In the genomic region with DNA sequence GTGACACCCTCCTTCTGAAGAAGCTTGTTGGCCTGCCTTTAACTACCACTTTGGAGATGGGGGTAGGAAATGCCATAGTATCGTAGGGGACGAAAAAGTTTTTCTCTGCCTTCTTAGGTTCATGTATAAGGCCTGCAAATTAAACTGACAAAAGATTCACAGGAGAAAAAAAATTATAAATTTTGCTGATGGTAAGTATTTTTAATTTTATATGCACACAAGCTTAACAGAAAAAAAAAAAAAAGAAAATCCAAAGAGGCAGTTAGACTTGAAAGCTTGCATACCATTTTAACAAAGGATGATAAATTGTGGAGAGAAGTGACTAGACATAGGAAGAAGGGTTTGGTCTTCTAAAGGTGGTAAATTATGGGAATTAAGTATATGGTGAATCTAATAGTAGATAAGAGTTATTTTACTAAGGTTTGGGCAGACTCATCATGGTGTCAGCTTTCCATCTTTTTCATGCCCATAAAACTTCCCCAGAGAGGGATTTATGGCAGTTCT, we compare ENCODE assay signal across 31 cellular contexts.
"Had no signal": no experiment of that assay in that cellular context is flagged by ENCODE, and none has a peak within 500 bp of the region (broad histone marks: within the 10 kb centered on the region; RNA-seq: fewer than 3 reads in every experiment).

No MANE protein-coding gene starts in this region.

- H3K27me3 Mint-ChIP-seq: activated CD4-positive, alpha-beta T cell treated with anti-CD3 and anti-CD28 coated beads for 36 hours; activated CD4-positive, alpha-beta T cell treated with anti-CD3 and anti-CD28 coated beads, Interleukin-2, amount 10 ng/mL, durations not matched to agents 7 days and 5 days; activated naive CD8-positive, alpha-beta T cell treated with anti-CD3 and anti-CD28 coated beads for 36 hours; activated T-cell treated with anti-CD3 and anti-CD28 coated beads, Interleukin-2, amount 50 U/mL, for 24 hours had no signal

- DNase-seq: activated CD4-positive, alpha-beta T cell treated with anti-CD3 and anti-CD28 coated beads for 36 hours; activated CD4-positive, alpha-beta T cell treated with anti-CD3 and anti-CD28 coated beads, Interleukin-2, amount 10 ng/mL, durations not matched to agents 7 days and 5 days; activated CD4-positive, alpha-beta T cell treated with anti-CD3 and anti-CD28 coated beads, Interleukin-2, amount 50 U/mL, for 48 hours; activated CD8-positive, alpha-beta T cell treated with anti-CD3 and anti-CD28 coated beads, Interleukin-2, amount 10 ng/mL, durations not matched to agents 7 days and 5 days; activated gamma-delta T cell treated with Interleukin-2 at 50 U/mL for 16 hours; activated naive CD4-positive, alpha-beta T cell treated with anti-CD3 and anti-CD28 coated beads, Interleukin-2, amount 50 U/mL, for 16 hours; activated naive CD8-positive, alpha-beta T cell treated with anti-CD3 and anti-CD28 coated beads for 36 hours; activated T-cell treated with anti-CD3 and anti-CD28 coated beads, Interleukin-2, amount 50 U/mL, for 24 hours; amniotic stem cell; aorta; brain microvascular endothelial cell; central memory CD4-positive, alpha-beta T cell; Kasumi-1; MG63; NCI-H1048; NCI-H1105 treated with DMSO at 0.1 percent for 48 hours; NCI-H1436; NCI-H1694; NCI-H1930; NCI-H345; NCI-H524 treated with DMSO at 0.1 percent for 48 hours; PC-3; Peyer's patch; RPMI8226; SHP77 treated with DMSO at 0.1 percent for 48 hours; SK-N-SH had no signal

- H3K27ac ChIP-seq: brain microvascular endothelial cell, Peyer's patch, SJSA1 had no signal

- H3K9me3 ChIP-seq: MG63, Peyer's patch, SJSA1, SK-N-SH had no signal

- H3K4me1 Mint-ChIP-seq: activated CD4-positive, alpha-beta T cell treated with anti-CD3 and anti-CD28 coated beads for 36 hours had no signal

- ATAC-seq: activated CD4-positive, alpha-beta T cell treated with anti-CD3 and anti-CD28 coated beads for 36 hours; activated CD4-positive, CD25-positive, alpha-beta regulatory T cell treated with anti-CD3 and anti-CD28 coated beads, Interleukin-2, amount 50 U/mL, for 24 hours; activated CD8-positive, alpha-beta T cell treated with anti-CD3 and anti-CD28 coated beads, Interleukin-2, amount 10 ng/mL, durations not matched to agents 7 days and 5 days; PC-3; WTC11 had no signal

- H3K27ac Mint-ChIP-seq: activated CD4-positive, alpha-beta T cell treated with anti-CD3 and anti-CD28 coated beads for 36 hours; activated CD4-positive, alpha-beta T cell treated with anti-CD3 and anti-CD28 coated beads, Interleukin-2, amount 10 ng/mL, durations not matched to agents 7 days and 5 days; activated CD8-positive, alpha-beta T cell treated with anti-CD3 and anti-CD28 coated beads, Interleukin-2, amount 10 ng/mL, durations not matched to agents 7 days and 5 days; activated naive CD8-positive, alpha-beta T cell treated with anti-CD3 and anti-CD28 coated beads for 36 hours; activated T-cell treated with anti-CD3 and anti-CD28 coated beads, Interleukin-2, amount 50 U/mL, for 24 hours; T-helper 1 cell treated with Interleukin-12 subunit alpha and Interleukin-12 subunit beta and Interleukin-4 antibody, amounts not matched to agents 30 μg/mL and 1 μg/mL, for 36 hours; T-helper 2 cell treated with Interferon-gamma antibody and Interleukin-4, amounts not matched to agents 5 μg/mL and 100 μg/mL, for 36 hours; WTC11 had no signal

- H3K4me2 ChIP-seq: SK-N-SH had no signal

- H3K4me3 ChIP-seq: MG63, Peyer's patch, SJSA1 had no signal

- H3K36me3 ChIP-seq: brain microvascular endothelial cell, MG63, SJSA1 had no signal

- H3K9me3 Mint-ChIP-seq: activated CD4-positive, alpha-beta T cell treated with anti-CD3 and anti-CD28 coated beads, Interleukin-2, amount 10 ng/mL, durations not matched to agents 7 days and 5 days; activated T-cell treated with anti-CD3 and anti-CD28 coated beads, Interleukin-2, amount 50 U/mL, for 24 hours; T-helper 2 cell treated with Interferon-gamma antibody and Interleukin-4, amounts not matched to agents 5 μg/mL and 100 μg/mL, for 36 hours had no signal

- H3K4me3 Mint-ChIP-seq: activated CD4-positive, alpha-beta T cell treated with anti-CD3 and anti-CD28 coated beads for 36 hours; activated CD4-positive, alpha-beta T cell treated with anti-CD3 and anti-CD28 coated beads, Interleukin-2, amount 10 ng/mL, durations not matched to agents 7 days and 5 days; activated CD8-positive, alpha-beta T cell treated with anti-CD3 and anti-CD28 coated beads, Interleukin-2, amount 10 ng/mL, durations not matched to agents 7 days and 5 days; activated naive CD8-positive, alpha-beta T cell treated with anti-CD3 and anti-CD28 coated beads for 36 hours; activated T-cell treated with anti-CD3 and anti-CD28 coated beads, Interleukin-2, amount 50 U/mL, for 24 hours; T-helper 1 cell treated with Interleukin-12 subunit alpha and Interleukin-12 subunit beta and Interleukin-4 antibody, amounts not matched to agents 30 μg/mL and 1 μg/mL, for 36 hours; T-helper 2 cell treated with Interferon-gamma antibody and Interleukin-4, amounts not matched to agents 5 μg/mL and 100 μg/mL, for 36 hours; WTC11 had no signal

- H3K4me1 ChIP-seq: Peyer's patch, SJSA1 had no signal

- H3K9ac ChIP-seq: SK-N-SH had no signal

- H3K36me3 Mint-ChIP-seq: WTC11 had no signal

- H3K27me3 ChIP-seq: brain microvascular endothelial cell, MG63, Peyer's patch, SJSA1 had no signal
